In genomic region chr21:42036313-42036712, GRCh38 we compare ENCODE assay signal across 31 cellular contexts. TPM values are rescaled to one million over a fixed set of nuclear protein-coding genes. Genes with fewer than 3 reads are reported as not detected.
"Had no signal": no experiment of that assay in that cellular context is flagged by ENCODE, and none has a peak within 500 bp of the region (broad histone marks: within the 10 kb centered on the region; RNA-seq: fewer than 3 reads in every experiment).

No MANE protein-coding gene starts in this region.

- H3K27me3 ChIP-seq: neural progenitor cell, ovary, spleen, suprapubic skin, testis, tibial artery, transverse colon, upper lobe of right lung, uterus had no signal

- H2AFZ ChIP-seq: neural progenitor cell, parathyroid adenoma had no signal

- ATAC-seq: naive thymus-derived CD4-positive, alpha-beta T cell; natural killer cell; psoas muscle; right cardiac atrium; sciatic nerve; stimulated activated memory B cell treated with anti-CD40 and anti-IgM and Interleukin-4, amounts not matched to agents 10 μg/mL and 1 μg/mL and 100 μg/mL, for 72 hours; stimulated activated naive CD8-positive, alpha-beta T cell treated with anti-CD3 and anti-CD28 coated beads, Interleukin-15, amount 100 ng/mL, for 72 hours; stimulated activated naive CD8-positive, alpha-beta T cell treated with anti-CD3 and anti-CD28 coated beads, Interleukin-15, Interleukin-2, amounts not matched to agents 100 U/mL and 50 U/mL, for 24 hours; upper lobe of right lung had no signal

- H3K36me3 ChIP-seq: neural progenitor cell, ovary, spleen, suprapubic skin, tibial artery, transverse colon, upper lobe of right lung, uterus had no signal

- H3K27ac ChIP-seq: neural progenitor cell, ovary, parathyroid adenoma, psoas muscle, skin epidermis, spleen, suprapubic skin, testis, tibial artery, transverse colon, upper lobe of right lung, uterus had no signal

- H3K4me1 ChIP-seq: parathyroid adenoma, psoas muscle had no signal

- H3K4me3 ChIP-seq: neural progenitor cell, ovary, psoas muscle, skin epidermis, smooth muscle cell, spleen, suprapubic skin, testis, tibial artery, transverse colon, upper lobe of right lung, uterus had no signal

- H3K4me2 ChIP-seq: neural progenitor cell, smooth muscle cell had no signal

- DNase-seq: naive thymus-derived CD4-positive, alpha-beta T cell; natural killer cell; occipital lobe; ovary; psoas muscle; right cardiac atrium; stimulated activated CD4-positive, alpha-beta T cell treated with anti-CD3 and anti-CD28 coated beads, Interleukin-12 subunit alpha, Interleukin-12 subunit beta, amount 100 ng/mL, for 4 hours; stimulated activated CD4-positive, alpha-beta T cell treated with anti-CD3 and anti-CD28 coated beads, Interleukin-1b, Interleukin-23, amount 100 ng/mL, for 48 hours; stimulated activated CD4-positive, alpha-beta T cell treated with anti-CD3 and anti-CD28 coated beads, Interleukin-4, amount 100 ng/mL, for 1 hour; stimulated activated CD4-positive, alpha-beta T cell treated with anti-CD3 and anti-CD28 coated beads, Interleukin-4, amount 100 ng/mL, for 4 hours; stimulated activated CD8-positive, alpha-beta memory T cell treated with anti-CD3 and anti-CD28 coated beads, Interleukin-4, amount 100 ng/mL, for 48 hours; stimulated activated naive CD4-positive, alpha-beta T cell; stimulated activated naive CD8-positive, alpha-beta T cell treated with anti-CD3 and anti-CD28 coated beads, Interleukin-15, amount 100 ng/mL, for 72 hours; stimulated activated naive CD8-positive, alpha-beta T cell treated with anti-CD3 and anti-CD28 coated beads, Interleukin-15, Interleukin-2, amounts not matched to agents 100 U/mL and 50 U/mL, for 24 hours; substantia nigra; testis; tibial artery; transverse colon; upper lobe of right lung; uterus had no signal

- H3K79me2 ChIP-seq: parathyroid adenoma had no signal

- H3K9me3 ChIP-seq: ovary, psoas muscle, spleen, suprapubic skin, testis, transverse colon, upper lobe of right lung, uterus had no signal

- H3K9ac ChIP-seq: neural progenitor cell, parathyroid adenoma had no signal

RNA-seq across cellular contexts. Expression of gene UMODL1, which starts 34.8 kb away (rescaled TPM):
- total RNA-seq: occipital lobe, osteoblast, psoas muscle, renal cortical epithelial cell, right cardiac atrium, sciatic nerve, smooth muscle cell, urinary bladder, uterus had no signal
- polyA plus RNA-seq: psoas muscle, right cardiac atrium, urinary bladder had no signal
